ENCODE assay signal across 17 cellular contexts in genomic region chr1:44608141-44608540, GRCh38.
DNase-seq lines count a peak whose midpoint lies in the region; ATAC-seq and TF ChIP-seq lines count a peak whose summit lies in the region.
"Had no signal": no experiment of that assay in that cellular context is flagged by ENCODE, and none has a peak within 500 bp of the region (broad histone marks: within the 10 kb centered on the region; RNA-seq: fewer than 3 reads in every experiment).

No MANE protein-coding gene starts in this region.

- dilution Hi-C loops in mammary epithelial cell (cut with HindIII; ENCODE audit: low sequenced_read_pairs) = no loop called here

- CTCF ChIA-PET in mammary epithelial cell (lab: Charles Lee; ENCODE audit: low non-redundant PET) = interaction anchor here (0.6 to 2.0 kb wide), 3 partner anchors 45 to 249 kb away, joined by 4 to 6 read pairs (median 4); no protein-coding TSS in a partner anchor

- no peaks in the 10 kb centered on the region for H3K9me3 ChIP-seq in Loucy (ENCODE audit: insufficient read depth, low read depth, low read length)
- no peaks in the 10 kb centered on the region for H3K9me3 ChIP-seq in mammary epithelial cell (replicated peaks; ENCODE audit: insufficient read depth, low read length)
- H3K9me3 ChIP-seq in osteoblast (ENCODE audit: low read depth, low read length) = no peaks in the 10 kb centered on the region
- H3K9me3 ChIP-seq: neutrophil, upper lobe of right lung had no signal

- H3K79me2 ChIP-seq in Loucy (ENCODE audit: insufficient read depth, low read length) (no peaks in the 10 kb centered on the region), mammary epithelial cell (ENCODE audit: insufficient read depth, low read length) (no peaks in the 10 kb centered on the region), osteoblast (ENCODE audit: insufficient read depth, low read length) (no peaks in the 10 kb centered on the region)

- H4K20me1 ChIP-seq in Loucy (ENCODE audit: insufficient read depth, low read length, poor library complexity, severe bottlenecking) (no peaks in the 10 kb centered on the region), mammary epithelial cell (ENCODE audit: insufficient read depth, low read length) (no peaks in the 10 kb centered on the region), osteoblast (ENCODE audit: insufficient read depth, low read length) (no peaks in the 10 kb centered on the region)

- H3K36me3 ChIP-seq in Loucy (ENCODE audit: insufficient read depth, low read length) (peaks cover 3% of the 10 kb centered on the region; the same call in 1 of the 2 replicates), mammary epithelial cell (ENCODE audit: insufficient read depth, low read length) (no peaks in the 10 kb centered on the region), osteoblast (ENCODE audit: insufficient read depth, low read length) (no peaks in the 10 kb centered on the region)
- H3K36me3 ChIP-seq: neutrophil, upper lobe of right lung had no signal

- intact Hi-C loops in mammary epithelial cell (cut with micrococcal nuclease) = no loop called here

- DNase-seq in NCI-H82 (lab: John Stamatoyannopoulos, UW) (peak; percentile 39), NCI-H82 treated with DMSO at 0.1 percent for 48 hours (lab: John Stamatoyannopoulos, UW; ENCODE audit: unreplicated experiment) (no peak), mammary epithelial cell (no peak), osteoblast (ENCODE audit: insufficient read length, low spot score, missing footprints) (no peak)
- DNase-seq: DMS79; dorsolateral prefrontal cortex; head of caudate nucleus; left ventricle myocardium superior; NCI-H1417 treated with DMSO at 0.1 percent for 48 hours; NK-92 treated with Interleukin-12 subunit alpha and Interleukin-12 subunit beta, amount 100 ng/mL, for 24 hours; stimulated activated CD8-positive, alpha-beta memory T cell treated with anti-CD3 and anti-CD28 coated beads, Interleukin-4, amount 100 ng/mL, for 48 hours; upper lobe of right lung had no signal

- H3K4me2 ChIP-seq in Loucy (ENCODE audit: low read depth, low read length, poor library complexity, severe bottlenecking) = no peak overlapping the region
- no peak overlapping the region for H3K4me2 ChIP-seq in mammary epithelial cell (ENCODE audit: insufficient read depth, low read depth, low read length)
- no peak overlapping the region for H3K4me2 ChIP-seq in osteoblast (ENCODE audit: insufficient read depth, low read length)

- in situ Hi-C loops in mammary epithelial cell (cut with MboI; ENCODE audit: low sequenced_read_pairs in 2 of 2) = no loop called here

- H2AFZ ChIP-seq in Loucy (ENCODE audit: low read length) = no peak overlapping the region
- H2AFZ ChIP-seq in mammary epithelial cell (ENCODE audit: low read depth, low read length) = no peak overlapping the region
- H2AFZ ChIP-seq in osteoblast (ENCODE audit: low read length) = no peak overlapping the region

- H3K27me3 ChIP-seq in Loucy (ENCODE audit: insufficient read depth, low read length, poor library complexity, severe bottlenecking) = no peaks in the 10 kb centered on the region
- H3K27me3 ChIP-seq in mammary epithelial cell (ENCODE audit: insufficient read depth, low read length) = no peaks in the 10 kb centered on the region
- peaks cover 16% of the 10 kb centered on the region for H3K27me3 ChIP-seq in osteoblast (ENCODE audit: insufficient read depth, low read length)
- H3K27me3 ChIP-seq: neutrophil, upper lobe of right lung had no signal

- no TSS peak for BruUV-seq in mammary epithelial cell (replicated peaks; lab: Mats Ljungman, UMichigan)

- H3K27ac ChIP-seq in mammary epithelial cell (ENCODE audit: insufficient read depth, low read depth, low read length) (no peak overlapping the region), osteoblast (ENCODE audit: low read depth, low read length) (no peak overlapping the region)
- H3K27ac ChIP-seq: neutrophil, upper lobe of right lung had no signal

- H3K4me1 ChIP-seq in Loucy (ENCODE audit: insufficient read depth, low read length, poor library complexity, severe bottlenecking) = no peaks in the 10 kb centered on the region
- no peaks in the 10 kb centered on the region for H3K4me1 ChIP-seq in mammary epithelial cell (ENCODE audit: insufficient read depth, low read length)
- no peaks in the 10 kb centered on the region for H3K4me1 ChIP-seq in osteoblast (ENCODE audit: insufficient read depth, low read length)
- H3K4me1 ChIP-seq: upper lobe of right lung had no signal

- TF ChIP-seq CTCF in Loucy (conservative IDR thresholded peaks at IDR 0.05; ENCODE audit: low read length) (peak; percentile 38), mammary epithelial cell (conservative IDR thresholded peaks at IDR 0.05 in 1 of 2, IDR thresholded peaks at IDR 0.05 in 1 of 2; ENCODE audit: extremely low read depth in 1 of 2, insufficient read depth in 1 of 2, low read depth in 1 of 2, low read length in 2 of 2) (peak; percentile 35 to 49), osteoblast (IDR thresholded peaks at IDR 0.05; ENCODE audit: extremely low read depth, low read depth, low read length) (peak; percentile 32)

- H3K4me3 ChIP-seq in Loucy (ENCODE audit: low read length, poor library complexity, severe bottlenecking) = no peak overlapping the region
- H3K4me3 ChIP-seq in mammary epithelial cell (replicated peaks in 1 of 3; ENCODE audit: insufficient read depth in 1 of 3, low read depth in 2 of 3, low read length in 3 of 3) = no peak overlapping the region
- no peak overlapping the region for H3K4me3 ChIP-seq in osteoblast (ENCODE audit: insufficient read depth, low read length)
- H3K4me3 ChIP-seq: dorsolateral prefrontal cortex, upper lobe of right lung had no signal

- H3F3A ChIP-seq in Loucy (ENCODE audit: low read depth) = no peaks in the 10 kb centered on the region

- no peaks in the 10 kb centered on the region for H3K9me2 ChIP-seq in Loucy (replicated peaks; ENCODE audit: low read depth, low read length)

- H3K9ac ChIP-seq in Loucy (ENCODE audit: low read depth, low read length, poor library complexity, severe bottlenecking) (no peak overlapping the region), mammary epithelial cell (ENCODE audit: insufficient read depth, low read length) (no peak overlapping the region)

- WGBS in mammary epithelial cell (ENCODE audit: low coverage, missing lambda C conversion rate) = 51% methylated on average over 6 of the region's 6 CpGs

- ATAC-seq in HG02884 (IDR thresholded peaks at IDR 0.05; ENCODE audit: unreplicated experiment) = no peak
- ATAC-seq in GM21515 (IDR thresholded peaks at IDR 0.05; ENCODE audit: unreplicated experiment) = no peak
- ATAC-seq in GM21825 (IDR thresholded peaks at IDR 0.05; ENCODE audit: unreplicated experiment) = no peak
- ATAC-seq: left ventricle myocardium superior, upper lobe of right lung had no signal
